11 cellular contexts compared by ENCODE assay signal in the genomic region with DNA sequence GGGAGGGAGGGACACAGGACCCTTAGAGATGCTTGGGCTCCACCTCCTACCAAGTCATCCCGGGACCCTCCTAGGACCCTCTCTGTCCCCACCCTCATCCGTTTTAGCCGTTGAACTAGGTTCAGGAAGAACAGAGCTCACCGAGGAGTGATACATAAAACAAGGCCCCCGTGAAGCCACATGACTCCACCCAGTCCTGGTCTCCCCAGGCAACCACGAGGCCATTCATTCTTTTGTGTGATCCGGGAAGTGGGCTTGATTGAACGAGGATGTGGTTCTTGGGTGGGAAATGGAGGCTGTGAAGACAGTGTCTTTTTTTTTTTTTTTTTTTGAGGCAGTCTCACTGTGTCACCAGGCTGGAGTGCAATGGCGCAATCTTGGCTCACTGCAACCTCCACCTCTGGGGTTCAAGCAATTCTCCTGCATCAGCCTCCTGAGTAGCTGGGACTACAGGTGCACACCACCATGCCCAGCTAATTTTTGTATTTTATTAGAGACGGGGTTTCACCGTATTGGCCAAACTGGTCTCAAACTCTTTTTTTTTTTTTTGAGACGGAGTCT. TPM values are rescaled to one million over a fixed set of nuclear protein-coding genes. Genes with fewer than 3 reads are reported as not detected.
DNase-seq lines count a peak whose midpoint lies in the region; ATAC-seq and TF ChIP-seq lines count a peak whose summit lies in the region.
"Had no signal": no experiment of that assay in that cellular context is flagged by ENCODE, and none has a peak within 500 bp of the region (broad histone marks: within the 10 kb centered on the region; RNA-seq: fewer than 3 reads in every experiment).

No MANE protein-coding gene starts in this region.

- H3K4me3 Mint-ChIP-seq in activated CD8-positive, alpha-beta memory T cell treated with anti-CD3 and anti-CD28 coated beads, Interleukin-2, amount 10 ng/mL, durations not matched to agents 7 days and 5 days, result peak overlapping the region; percentile 18

- 70 to 73% methylated on average over 3 to 9 of the region's 12 CpGs for WGBS in gastroesophageal sphincter (ENCODE audit: low coverage in 1 of 2), 2 donors

- H3K4me1 ChIP-seq in left lung (peaks cover 0 to 6% of the 10 kb centered on the region in 2 donors), gastroesophageal sphincter (peaks cover 0 to 9% (median 0%) of the 10 kb centered on the region in 3 donors)
- H3K4me1 ChIP-seq: ascending aorta had no signal

- TF ChIP-seq CTCF in left lung (IDR thresholded peaks at IDR 0.05) (no peak), gastroesophageal sphincter (IDR thresholded peaks at IDR 0.05) (no peak)

- H3K27ac ChIP-seq in left lung (no peak overlapping the region), gastroesophageal sphincter (no peak overlapping the region)
- H3K27ac ChIP-seq: ascending aorta had no signal

- TF ChIP-seq EP300 in gastroesophageal sphincter (IDR thresholded peaks at IDR 0.05), result no peak

- peaks cover 9% of the 10 kb centered on the region for H3K36me3 Mint-ChIP-seq in activated CD8-positive, alpha-beta memory T cell treated with anti-CD3 and anti-CD28 coated beads, Interleukin-2, amount 10 ng/mL, durations not matched to agents 7 days and 5 days

- TF ChIP-seq POLR2A in gastroesophageal sphincter (IDR thresholded peaks at IDR 0.05), result no peak

- H3K4me3 ChIP-seq in left lung (no peak overlapping the region), gastroesophageal sphincter (no peak overlapping the region)
- H3K4me3 ChIP-seq: ascending aorta had no signal

- H3K36me3 ChIP-seq in left lung (no peaks in the 10 kb centered on the region), gastroesophageal sphincter (no peaks in the 10 kb centered on the region)
- H3K36me3 ChIP-seq: ascending aorta had no signal

- CTCF ChIA-PET in activated CD8-positive, alpha-beta memory T cell treated with anti-CD3 and anti-CD28 coated beads, Interleukin-2, amount 10 ng/mL, durations not matched to agents 7 days and 5 days (lab: Charles Lee), result interaction anchor here (0.6 to 2.3 kb wide), 10 partner anchors 16 to 336 kb away, joined by 3 to 8 read pairs (median 4); a partner anchor contains a TSS

- intact Hi-C loops in left lung (cut with DNase I), result no loop called here

- H3K27me3 Mint-ChIP-seq in activated CD8-positive, alpha-beta memory T cell treated with anti-CD3 and anti-CD28 coated beads, Interleukin-2, amount 10 ng/mL, durations not matched to agents 7 days and 5 days, result peaks cover 11% of the 10 kb centered on the region

- peaks cover 57% of the 10 kb centered on the region for H3K4me1 Mint-ChIP-seq in activated CD8-positive, alpha-beta memory T cell treated with anti-CD3 and anti-CD28 coated beads, Interleukin-2, amount 10 ng/mL, durations not matched to agents 7 days and 5 days

- peak overlapping the region; percentile 88 for H3K27ac Mint-ChIP-seq in activated CD8-positive, alpha-beta memory T cell treated with anti-CD3 and anti-CD28 coated beads, Interleukin-2, amount 10 ng/mL, durations not matched to agents 7 days and 5 days

- peaks cover 7% of the 10 kb centered on the region for H3K9me3 Mint-ChIP-seq in activated CD8-positive, alpha-beta memory T cell treated with anti-CD3 and anti-CD28 coated beads, Interleukin-2, amount 10 ng/mL, durations not matched to agents 7 days and 5 days (ENCODE audit: low read depth)

- H3K9me3 ChIP-seq in left lung (no peaks in the 10 kb centered on the region), gastroesophageal sphincter (no peaks in the 10 kb centered on the region)
- H3K9me3 ChIP-seq: ascending aorta had no signal

- peak; percentile 92 for ATAC-seq in activated CD8-positive, alpha-beta memory T cell treated with anti-CD3 and anti-CD28 coated beads, Interleukin-2, amount 10 ng/mL, durations not matched to agents 7 days and 5 days
- ATAC-seq in left lung (peak; percentile 25), gastroesophageal sphincter (no peak), HG03097 (IDR thresholded peaks at IDR 0.05; ENCODE audit: low FRiP score, unreplicated experiment) (no peak)

- peak; percentile 38 for DNase-seq in NOMO-1 treated with dmso at 0.1 percent for 144 hours (lab: John Stamatoyannopoulos, UW; ENCODE audit: unreplicated experiment)
- peak; percentile 97 for DNase-seq in activated CD8-positive, alpha-beta memory T cell treated with anti-CD3 and anti-CD28 coated beads, Interleukin-2, amount 10 ng/mL, durations not matched to agents 7 days and 5 days
- no peak for DNase-seq in left lung
- peak; percentile 61 to 68 for DNase-seq in stimulated activated CD8-positive, alpha-beta memory T cell treated with anti-CD3 and anti-CD28 coated beads, Interleukin-7, amount 100 ng/mL, for 1 hour (ENCODE audit: low read depth in 2 of 2)
- no peak for DNase-seq in NCI-H2227 treated with DMSO at 0.1 percent for 48 hours (lab: John Stamatoyannopoulos, UW)
- no peak for DNase-seq in cerebellar nuclear complex (lab: John Stamatoyannopoulos, UW)
- DNase-seq: NCI-H82 had no signal

- H3K27me3 ChIP-seq in left lung (peaks cover 8 to 27% of the 10 kb centered on the region in 2 donors), gastroesophageal sphincter (peaks cover 26% of the 10 kb centered on the region)
- H3K27me3 ChIP-seq: ascending aorta had no signal

RNA-seq across cellular contexts. Expression of a gene that starts 14.8 kb away (rescaled TPM):
- total RNA-seq in activated CD8-positive, alpha-beta memory T cell treated with anti-CD3 and anti-CD28 coated beads, Interleukin-2, amount 10 ng/mL, durations not matched to agents 7 days and 5 days, result under 1 TPM; 0.12 to 0.35 TPM
- total RNA-seq in left lung (not detected), gastroesophageal sphincter (1 to 10 TPM in 1 of 4 donors, under 1 TPM in 1, not detected in 2; 0.23 to 1.2 TPM)
- total RNA-seq: urinary bladder had no signal

RNA-seq across cellular contexts. Expression of a gene that starts 24.0 kb away (rescaled TPM):
- total RNA-seq in activated CD8-positive, alpha-beta memory T cell treated with anti-CD3 and anti-CD28 coated beads, Interleukin-2, amount 10 ng/mL, durations not matched to agents 7 days and 5 days, result not detected
- not detected for total RNA-seq in left lung
- total RNA-seq in gastroesophageal sphincter, result not detected
- total RNA-seq: ascending aorta, urinary bladder had no signal

Comparison
In these comparisons a context has a peak if more than half of its experiments do, and no peak if none do; other contexts are left out.
1. DNase-seq: peak in NOMO-1 treated with dmso at 0.1 percent for 144 hours (single experiment), activated CD8-positive, alpha-beta memory T cell treated with anti-CD3 and anti-CD28 coated beads, Interleukin-2, amount 10 ng/mL, durations not matched to agents 7 days and 5 days (single experiment) and stimulated activated CD8-positive, alpha-beta memory T cell treated with anti-CD3 and anti-CD28 coated beads, Interleukin-7, amount 100 ng/mL, for 1 hour (2 of 2); none in left lung (0 of 2), NCI-H2227 treated with DMSO at 0.1 percent for 48 hours (single experiment) and cerebellar nuclear complex (0 of 2).
2. ATAC-seq: peak in activated CD8-positive, alpha-beta memory T cell treated with anti-CD3 and anti-CD28 coated beads, Interleukin-2, amount 10 ng/mL, durations not matched to agents 7 days and 5 days (single experiment) and left lung (single experiment); none in gastroesophageal sphincter (single experiment) and HG03097 (single experiment).